Comparison of ENCODE assay signal across 15 cellular contexts in the genomic region with DNA sequence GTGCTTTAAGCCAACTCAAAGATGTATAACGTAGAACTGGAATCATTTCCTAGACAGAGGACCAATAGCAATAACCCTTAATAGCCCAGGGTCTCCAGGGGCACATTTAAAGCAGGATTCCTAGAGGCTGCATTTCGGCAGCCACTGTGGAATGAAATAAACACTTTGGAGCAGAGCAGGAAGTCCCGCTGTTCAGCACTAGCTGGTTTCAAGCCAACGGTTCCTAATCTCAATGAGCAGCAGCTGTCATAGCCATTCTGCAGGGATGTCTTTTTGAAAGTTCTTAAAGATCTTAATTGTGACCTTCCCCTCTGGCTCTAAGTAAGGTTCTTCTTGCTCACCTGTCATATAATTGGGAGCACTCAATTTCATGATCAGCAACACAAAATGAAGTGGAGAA.
"Had no signal": no experiment of that assay in that cellular context is flagged by ENCODE, and none has a peak within 500 bp of the region (broad histone marks: within the 10 kb centered on the region; RNA-seq: fewer than 3 reads in every experiment).

No MANE protein-coding gene starts in this region.

- H3K4me3 Mint-ChIP-seq: activated CD4-positive, alpha-beta memory T cell treated with anti-CD3 and anti-CD28 coated beads for 36 hours; activated naive CD8-positive, alpha-beta T cell; activated T-cell treated with anti-CD3 and anti-CD28 coated beads, Interleukin-2, amount 50 U/mL, for 4 hours; nephron progenitor cell; type B pancreatic cell had no signal

- H3K27ac ChIP-seq: brain microvascular endothelial cell, esophagus muscularis mucosa, psoas muscle had no signal

- DNase-seq: activated CD4-positive, alpha-beta memory T cell treated with anti-CD3 and anti-CD28 coated beads for 36 hours; activated CD4-positive, CD25-positive, alpha-beta regulatory T cell treated with anti-CD3 and anti-CD28 coated beads, Interleukin-2, amount 50 U/mL, for 72 hours; activated effector memory CD4-positive, alpha-beta T cell treated with anti-CD3 and anti-CD28 coated beads, Interleukin-2, amount 50 U/mL, for 16 hours; activated T-cell treated with anti-CD3 and anti-CD28 coated beads, Interleukin-2, amount 50 U/mL, for 4 hours; brain microvascular endothelial cell; glutamatergic neuron; left colon; mesenchymal stem cell; nephron progenitor cell; psoas muscle; stimulated activated CD4-positive, alpha-beta T cell treated with anti-CD3 and anti-CD28 coated beads, Interleukin-2, amount 100 ng/mL, for 48 hours; stimulated activated naive CD4-positive, alpha-beta T cell treated with Interleukin-2 at 50 U/mL for 16 hours had no signal

- H3K36me3 ChIP-seq: brain microvascular endothelial cell, esophagus muscularis mucosa had no signal

- H3K4me3 ChIP-seq: esophagus muscularis mucosa, psoas muscle had no signal

- H3K27ac Mint-ChIP-seq: activated CD4-positive, alpha-beta memory T cell treated with anti-CD3 and anti-CD28 coated beads for 36 hours; activated naive CD8-positive, alpha-beta T cell; nephron progenitor cell; type B pancreatic cell had no signal

- H3K9me3 ChIP-seq: psoas muscle had no signal

- H3K36me3 Mint-ChIP-seq: activated CD4-positive, alpha-beta memory T cell treated with anti-CD3 and anti-CD28 coated beads for 36 hours; type B pancreatic cell had no signal

- H3K4me1 ChIP-seq: esophagus muscularis mucosa, psoas muscle had no signal

- ATAC-seq: activated T-cell treated with anti-CD3 and anti-CD28 coated beads, Interleukin-2, amount 50 U/mL, for 4 hours; left colon; psoas muscle had no signal
